Comparison of ENCODE assay signal across 1 cellular context in genomic region chr3:71083726-71084131, GRCh38.
TF ChIP-seq lines count a peak whose summit lies in the region.

No MANE protein-coding gene starts in this region.

TF ChIP-seq in GM12878, 131 proteins besides CTCF, POLR2A, EP300 and RAD21 (continued from another document):
- TF ChIP-seq ATF2 (IDR thresholded peaks at IDR 0.05; ENCODE audit: low read length) (peak; percentile 82; the same call in 1 of the 2 replicates), CBX3 (IDR thresholded peaks at IDR 0.05; ENCODE audit: borderline replicate concordance, low read depth) (no peak), POU2F2 (IDR thresholded peaks at IDR 0.05; ENCODE audit: borderline replicate concordance, low read depth, low read length) (peak; percentile 61; the same call in 2 of the 3 replicates), MEF2A (IDR thresholded peaks at IDR 0.05; ENCODE audit: insufficient read depth, low read depth, low read length) (0 out of 2 replicates have a peak, but pooled peaks have one; percentile 47), HDGF (IDR thresholded peaks at IDR 0.05) (no peak), EED (IDR thresholded peaks at IDR 0.05; ENCODE audit: low read depth) (peak; percentile 91), ZBTB11 (CRISPR knock-in tag; IDR thresholded peaks at IDR 0.05) (no peak), BRCA1 (IDR thresholded peaks at IDR 0.05; ENCODE audit: low read depth, low read length) (no peak), BMI1 (IDR thresholded peaks at IDR 0.05; ENCODE audit: borderline replicate concordance) (no peak), ZBTB4 (CRISPR knock-in tag; IDR thresholded peaks at IDR 0.05) (no peak), SPI1 (IDR thresholded peaks at IDR 0.05; ENCODE audit: borderline replicate concordance, insufficient read depth, low read depth, low read length) (peak; percentile 39; the same call in 1 of the 2 replicates), KLF5 (IDR thresholded peaks at IDR 0.05; ENCODE audit: partially characterized antibody) (no peak), SREBF1 (IDR thresholded peaks at IDR 0.05; ENCODE audit: low read length) (no peak), SMARCA5 (IDR thresholded peaks at IDR 0.05) (no peak), RUNX3 (IDR thresholded peaks at IDR 0.05; ENCODE audit: low read length) (peak; percentile 86)
